1 cellular context compared by ENCODE assay signal in genomic region chr1:207578796-207579435, GRCh38.
TF ChIP-seq lines count a peak whose summit lies in the region.

No MANE protein-coding gene starts in this region.

TF ChIP-seq in WTC11, 78 proteins besides CTCF, POLR2A, EP300 and RAD21 (continued from another document):
- TF ChIP-seq ZNF281 (CRISPR knock-in tag; IDR thresholded peaks at IDR 0.05) (no peak), ZNF232 (CRISPR knock-in tag; IDR thresholded peaks at IDR 0.05) (no peak), ZNF512 (CRISPR knock-in tag; IDR thresholded peaks at IDR 0.05; ENCODE audit: borderline replicate concordance) (no peak)
